ENCODE assay signal across 23 cellular contexts in the genomic region with DNA sequence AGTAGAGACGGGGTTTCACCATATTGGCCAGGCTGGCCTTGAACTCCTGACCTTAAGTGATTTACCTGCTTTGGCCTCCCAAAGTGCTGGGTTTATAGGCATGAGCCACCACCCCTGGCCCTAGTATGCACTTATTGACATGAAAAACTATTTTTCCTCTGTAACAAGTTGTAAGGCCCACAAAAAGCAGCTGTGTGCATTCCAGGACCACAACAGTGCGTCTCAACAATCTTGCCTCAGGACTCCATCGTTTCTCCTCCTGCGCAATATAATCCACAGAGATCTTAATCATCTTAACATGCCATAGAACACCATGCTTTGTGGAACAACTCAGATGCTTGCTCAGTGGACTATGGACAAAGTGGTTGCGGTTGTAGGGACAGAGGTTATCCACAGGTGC. TPM values are rescaled to one million over a fixed set of nuclear protein-coding genes. Genes with fewer than 3 reads are reported as not detected.
"Had no signal": no experiment of that assay in that cellular context is flagged by ENCODE, and none has a peak within 500 bp of the region (broad histone marks: within the 10 kb centered on the region; RNA-seq: fewer than 3 reads in every experiment).

No MANE protein-coding gene starts in this region.

- H3K9me3 ChIP-seq: Peyer's patch had no signal

- H3K36me3 ChIP-seq: cardiac muscle cell, Peyer's patch had no signal

- H3K27ac ChIP-seq: cardiac muscle cell, Peyer's patch, SK-N-MC had no signal

- H3K4me1 ChIP-seq: Peyer's patch had no signal

- DNase-seq: activated B cell treated with CpG ODN at 0.5 μM for 24 hours; activated CD4-positive, alpha-beta memory T cell treated with anti-CD3 and anti-CD28 coated beads for 36 hours; activated CD4-positive, alpha-beta T cell treated with anti-CD3 and anti-CD28 coated beads, Interleukin-2, amount 10 ng/mL, durations not matched to agents 7 days and 5 days; activated CD8-positive, alpha-beta memory T cell treated with anti-CD3 and anti-CD28 coated beads for 24 hours; activated gamma-delta T cell; activated naive CD4-positive, alpha-beta T cell treated with anti-CD3 and anti-CD28 coated beads for 36 hours; activated T-cell treated with anti-CD3 and anti-CD28 coated beads, Interleukin-2, amount 50 U/mL, for 48 hours; amygdala; NCI-H1105 treated with DMSO at 0.1 percent for 48 hours; NCI-H1436 treated with DMSO at 0.1 percent for 48 hours; NCI-H187; NCI-H2081; NCI-H446; NCI-H524; Peyer's patch; SIG-M5; T-cell; T-helper 2 cell; T1000 had no signal

- ATAC-seq: activated T-helper 17 cell treated with anti-CD3 and anti-CD28 coated beads, Interleukin-2, amount 50 U/mL, for 72 hours; T-cell had no signal

- H3K27me3 ChIP-seq: cardiac muscle cell had no signal

- H3K4me3 ChIP-seq: cardiac muscle cell, Peyer's patch, SK-N-MC had no signal

RNA-seq across cellular contexts. Expression of a gene that starts 10.2 kb away (rescaled TPM):
- total RNA-seq: activated B cell treated with CpG ODN at 0.5 μM for 24 hours; activated CD4-positive, alpha-beta memory T cell treated with anti-CD3 and anti-CD28 coated beads for 36 hours; activated CD4-positive, alpha-beta T cell treated with anti-CD3 and anti-CD28 coated beads, Interleukin-2, amount 10 ng/mL, durations not matched to agents 7 days and 5 days; activated naive CD4-positive, alpha-beta T cell treated with anti-CD3 and anti-CD28 coated beads for 36 hours; activated T-helper 17 cell treated with anti-CD3 and anti-CD28 coated beads, Interleukin-2, amount 50 U/mL, for 72 hours; astrocyte; cardiac muscle cell; Peyer's patch; T-cell had no signal
- polyA plus RNA-seq: cardiac muscle cell had no signal

RNA-seq across cellular contexts. Expression of a gene that starts 26.6 kb away (rescaled TPM):
- total RNA-seq: activated B cell treated with CpG ODN at 0.5 μM for 24 hours; activated CD4-positive, alpha-beta memory T cell treated with anti-CD3 and anti-CD28 coated beads for 36 hours; activated CD4-positive, alpha-beta T cell treated with anti-CD3 and anti-CD28 coated beads, Interleukin-2, amount 10 ng/mL, durations not matched to agents 7 days and 5 days; activated naive CD4-positive, alpha-beta T cell treated with anti-CD3 and anti-CD28 coated beads for 36 hours; activated T-helper 17 cell treated with anti-CD3 and anti-CD28 coated beads, Interleukin-2, amount 50 U/mL, for 72 hours; astrocyte; cardiac muscle cell; Peyer's patch; T-cell had no signal
- polyA plus RNA-seq: cardiac muscle cell had no signal
